ENCODE assay signal across 13 cellular contexts in the genomic region with DNA sequence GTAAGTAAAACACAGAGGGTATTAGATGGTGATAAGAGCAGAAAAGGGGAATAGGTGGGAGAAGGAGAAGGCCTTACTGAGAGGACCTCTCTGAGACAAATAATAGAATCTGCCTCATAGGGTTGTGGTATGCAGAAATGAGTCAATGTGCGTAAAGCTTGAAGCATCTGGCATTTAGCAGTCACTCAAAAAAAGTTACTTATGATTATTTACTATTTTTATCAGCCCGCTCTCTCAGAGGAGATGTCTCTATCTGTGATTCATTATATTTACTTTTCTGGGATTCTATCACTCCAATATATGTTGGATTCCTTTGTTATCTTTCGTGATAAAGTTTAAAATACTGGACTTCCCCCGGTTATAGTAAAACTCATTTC. TPM values are rescaled to one million over a fixed set of nuclear protein-coding genes. Genes with fewer than 3 reads are reported as not detected.
A peak's percentile ranks its signal among the peaks of the same experiment; 100 is the strongest.
DNase-seq lines count a peak whose midpoint lies in the region; ATAC-seq and TF ChIP-seq lines count a peak whose summit lies in the region.
"Had no signal": no experiment of that assay in that cellular context is flagged by ENCODE, and none has a peak within 500 bp of the region (broad histone marks: within the 10 kb centered on the region; RNA-seq: fewer than 3 reads in every experiment).

No MANE protein-coding gene starts in this region.

- H3K36me3 ChIP-seq in thyroid gland (no peaks in the 10 kb centered on the region), prostate gland (no peaks in the 10 kb centered on the region)
- H3K36me3 ChIP-seq: upper lobe of left lung had no signal

- H3K27me3 ChIP-seq in thyroid gland (no peaks in the 10 kb centered on the region), prostate gland (replicated peaks; ENCODE audit: insufficient read depth) (no peaks in the 10 kb centered on the region)
- H3K27me3 ChIP-seq: upper lobe of left lung had no signal

- H3K4me1 ChIP-seq in thyroid gland (peaks cover 26 to 46% of the 10 kb centered on the region in 2 donors), prostate gland (replicated peaks) (peaks cover 5% of the 10 kb centered on the region)

- DNase-seq in dedifferentiated amniotic fluid mesenchymal stem cell (ENCODE audit: extremely low spot score), result peak; percentile 74
- DNase-seq in renal cortical epithelial cell (ENCODE audit: low read depth), result peak; percentile 66
- DNase-seq in thyroid gland, result no peak
- DNase-seq in C1 segment of cervical spinal cord (lab: John Stamatoyannopoulos, UW), result no peak
- DNase-seq in SIG-M5 treated with dmso at 0.1 percent for 504 hours (lab: John Stamatoyannopoulos, UW; ENCODE audit: unreplicated experiment), result no peak
- DNase-seq in prostate gland (ENCODE audit: low spot score), result no peak
- DNase-seq: NCI-H2081, nephron progenitor cell, RPMI8226, upper lobe of left lung had no signal

- H3K9me3 ChIP-seq in thyroid gland (no peaks in the 10 kb centered on the region), prostate gland (no peaks in the 10 kb centered on the region)
- H3K9me3 ChIP-seq: upper lobe of left lung had no signal

- H3K27ac ChIP-seq in thyroid gland (no peak overlapping the region), prostate gland (no peak overlapping the region)

- H3K4me3 ChIP-seq in thyroid gland (replicated peaks in 1 of 3) (no peak overlapping the region), prostate gland (no peak overlapping the region)
- H3K4me3 ChIP-seq: upper lobe of left lung had no signal

- TF ChIP-seq POLR2A in thyroid gland (IDR thresholded peaks at IDR 0.05) (no peak), prostate gland (IDR thresholded peaks at IDR 0.05) (no peak)

- intact Hi-C loops in thyroid gland (cut with DNase I) (no loop called here), prostate gland (cut with DNase I) (no loop called here)

- WGBS in thyroid gland, 2 donors, result 83 to 90% methylated on average over 4 of the region's 4 CpGs
- WGBS in prostate gland, result 77% methylated on average over 4 of the region's 4 CpGs

- ATAC-seq in GM18868 (IDR thresholded peaks at IDR 0.05; ENCODE audit: unreplicated experiment) (peak; percentile 73), HG03565 (IDR thresholded peaks at IDR 0.05; ENCODE audit: unreplicated experiment) (peak; percentile 84)
- ATAC-seq: WTC11 had no signal

- no peak for TF ChIP-seq CTCF in thyroid gland (IDR thresholded peaks at IDR 0.05)
- no peak for TF ChIP-seq CTCF in prostate gland (IDR thresholded peaks at IDR 0.05)

RNA-seq across cellular contexts. Expression of a gene that starts 4.6 kb away (rescaled TPM):
- total RNA-seq in renal cortical epithelial cell (63.8 and 247 TPM in 2 replicates), thyroid gland (100 to 1,000 TPM in 1 of 4 donors, 10 to 100 TPM in 3; 32.4 to 244 (median 79.3) TPM), prostate gland (100 to 1,000 TPM in 1 of 2 donors, 10 to 100 TPM in 1; 92.0 to 142 TPM)

RNA-seq across cellular contexts. Expression of a gene that starts 48.6 kb away (rescaled TPM):
- total RNA-seq in renal cortical epithelial cell (11.9 and 21.5 TPM in 2 replicates), thyroid gland (10 to 100 TPM in 3 of 4 donors, 1 to 10 TPM in 1; 9.7 to 33.3 (median 24.9) TPM), prostate gland (1 to 10 TPM; 4.3 to 4.9 TPM)

Comparison
In these comparisons a context has a peak if more than half of its experiments do, and no peak if none do; other contexts are left out.
1. DNase-seq: peak in dedifferentiated amniotic fluid mesenchymal stem cell (single experiment) and renal cortical epithelial cell (single experiment); none in thyroid gland (0 of 2), C1 segment of cervical spinal cord (0 of 14), SIG-M5 treated with dmso at 0.1 percent for 504 hours (single experiment) and prostate gland (single experiment).